8 cellular contexts compared by ENCODE assay signal in the genomic region with DNA sequence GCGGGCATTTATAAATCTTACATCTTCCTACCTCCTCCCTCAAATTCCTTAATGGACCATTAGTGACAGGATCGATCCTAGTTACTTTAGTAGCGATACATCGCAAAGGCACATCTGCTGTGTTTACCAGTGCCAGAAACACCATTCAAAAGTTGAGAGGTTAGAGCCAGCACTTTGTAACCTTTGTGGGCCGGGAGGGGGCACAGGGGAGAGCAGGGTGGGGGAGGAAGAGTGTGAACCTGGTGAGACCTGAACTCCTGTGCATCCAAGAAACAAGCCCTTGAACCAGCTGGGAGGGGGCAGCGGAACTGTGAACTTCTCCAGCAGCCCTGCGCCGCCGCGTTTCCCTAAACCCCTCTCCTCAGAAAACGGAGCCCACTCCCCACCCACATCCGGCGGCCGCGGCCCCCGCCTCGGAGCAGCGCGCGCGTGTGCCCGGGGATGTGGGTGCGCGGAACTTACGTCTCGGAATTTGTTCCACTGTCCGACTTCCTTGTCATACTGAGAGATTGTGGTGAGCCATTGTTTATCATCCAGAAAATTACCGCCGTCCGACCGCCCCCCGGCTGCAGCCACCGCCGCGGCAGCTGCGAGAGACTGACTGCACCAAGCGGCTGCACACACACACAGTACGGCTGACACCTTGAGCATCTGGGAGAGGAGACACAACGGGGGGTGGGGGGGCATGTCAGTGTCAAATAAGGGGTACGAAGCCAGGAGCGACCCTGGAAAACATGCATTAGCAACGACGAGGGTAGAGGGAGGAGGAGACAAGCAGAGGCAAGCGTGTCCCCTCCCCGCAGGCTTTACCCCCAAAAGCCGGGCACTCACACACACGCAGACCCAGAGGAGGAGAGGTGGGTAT. TPM values are rescaled to one million over a fixed set of nuclear protein-coding genes. Genes with fewer than 3 reads are reported as not detected.
DNase-seq lines count a peak whose midpoint lies in the region; ATAC-seq, FAIRE-seq and TF ChIP-seq lines count a peak whose summit lies in the region.

No MANE protein-coding gene starts in this region.

- intact Hi-C loops in kidney (cut with DNase I) = no loop called here

- TF ChIP-seq CTCF in AG10803 (conservative IDR thresholded peaks at IDR 0.05; ENCODE audit: low read length) = no peak
- TF ChIP-seq CTCF in kidney (IDR thresholded peaks at IDR 0.05; ENCODE audit: borderline replicate concordance, extremely low read depth, insufficient read depth) = no peak

- no peaks in the 10 kb centered on the region for H3K9me3 ChIP-seq in endocrine pancreas (ENCODE audit: control insufficient read depth, low read length)
- H3K9me3 ChIP-seq in muscle layer of duodenum (ENCODE audit: control insufficient read depth in 1 of 2, low read length in 2 of 2) = no peaks in the 10 kb centered on the region
- H3K9me3 ChIP-seq in small intestine (ENCODE audit: control insufficient read depth, low read depth) = no peaks in the 10 kb centered on the region
- no peaks in the 10 kb centered on the region for H3K9me3 ChIP-seq in kidney (ENCODE audit: control insufficient read depth in 1 of 2, low read length in 2 of 2)

- ATAC-seq in GM19397 (IDR thresholded peaks at IDR 0.05; ENCODE audit: unreplicated experiment) = peak; percentile 56

- H3K4me1 ChIP-seq in endocrine pancreas (ENCODE audit: control insufficient read depth, insufficient read depth, low read length) (peaks cover 3% of the 10 kb centered on the region), muscle layer of duodenum (ENCODE audit: control insufficient read depth in 1 of 2, insufficient read depth in 2 of 2, low read length in 2 of 2) (peaks cover 0 to 14% of the 10 kb centered on the region in 2 donors), small intestine (ENCODE audit: control insufficient read depth in 2 of 2, insufficient read depth in 1 of 2, low read depth in 1 of 2, low read length in 1 of 2) (no peaks in the 10 kb centered on the region), kidney (ENCODE audit: control insufficient read depth in 1 of 2, insufficient read depth in 1 of 2, low read depth in 1 of 2, low read length in 2 of 2) (no peaks in the 10 kb centered on the region)

- H3K27me3 ChIP-seq in endocrine pancreas (ENCODE audit: control insufficient read depth, insufficient read depth, low read length) (peaks cover 3% of the 10 kb centered on the region), muscle layer of duodenum (ENCODE audit: low read depth, low read length) (peaks cover 5% of the 10 kb centered on the region), small intestine (ENCODE audit: control insufficient read depth in 2 of 2, insufficient read depth in 2 of 2, low read length in 2 of 2) (peaks cover 0 to 8% of the 10 kb centered on the region in 2 donors)

- no peak overlapping the region for H3K27ac ChIP-seq in muscle layer of duodenum (ENCODE audit: low read length)
- H3K27ac ChIP-seq in small intestine (ENCODE audit: low read depth in 1 of 2, low read length in 1 of 2) = no peak overlapping the region
- no peak overlapping the region for H3K27ac ChIP-seq in kidney (ENCODE audit: low read depth in 2 of 2, low read length in 2 of 2)

- H3K9ac ChIP-seq in endocrine pancreas (ENCODE audit: control insufficient read depth, insufficient read depth, low read length) (peak overlapping the region; percentile 44), kidney (ENCODE audit: low read length in 2 of 2) (no peak overlapping the region)

- no peaks in the 10 kb centered on the region for H3K36me3 ChIP-seq in endocrine pancreas (ENCODE audit: control insufficient read depth, insufficient read depth, low read length)
- no peaks in the 10 kb centered on the region for H3K36me3 ChIP-seq in muscle layer of duodenum (ENCODE audit: control insufficient read depth in 1 of 2, insufficient read depth in 2 of 2, low read length in 2 of 2)
- no peaks in the 10 kb centered on the region for H3K36me3 ChIP-seq in small intestine (ENCODE audit: control insufficient read depth in 2 of 2, insufficient read depth in 2 of 2, low read length in 2 of 2)
- H3K36me3 ChIP-seq in kidney (ENCODE audit: control insufficient read depth in 1 of 2, insufficient read depth in 2 of 2, low read length in 2 of 2) = no peaks in the 10 kb centered on the region

- H3K4me3 ChIP-seq in AG10803 (ENCODE audit: low read length) = peak overlapping the region; percentile 9
- peak overlapping the region; percentile 72 for H3K4me3 ChIP-seq in endocrine pancreas (ENCODE audit: control insufficient read depth, insufficient read depth, low read length)
- peak overlapping the region; percentile 42 to 70 for H3K4me3 ChIP-seq in muscle layer of duodenum (ENCODE audit: low read depth in 1 of 2, low read length in 2 of 2)
- H3K4me3 ChIP-seq in small intestine (ENCODE audit: low read depth in 1 of 2, low read length in 2 of 2) = peak overlapping the region in 1 of 2 donors; percentile 7
- peak overlapping the region in 1 of 2 donors; percentile 32 for H3K4me3 ChIP-seq in kidney (ENCODE audit: low read length in 2 of 2)

- 2 to 6% (median 4%) methylated on average over 44 to 47 of the region's 47 CpGs for WGBS in small intestine, 3 donors

- FAIRE-seq in small intestine (lab: Jason Lieb, UNC) (no peak), kidney (lab: Jason Lieb, UNC) (no peak)

- DNase-seq in AG10803 (ENCODE audit: low read depth) = no peak
- DNase-seq in NCI-H446 (lab: John Stamatoyannopoulos, UW) = peak; percentile 62 to 67
- DNase-seq in T1000 (lab: John Stamatoyannopoulos, UW) = no peak
- no peak for DNase-seq in small intestine
- DNase-seq in kidney = no peak

RNA-seq across cellular contexts. Expression of a gene that starts 0.5 kb away (rescaled TPM):
- 1 to 10 TPM in 1 of 3 donors, not detected in 2; 8.6 TPM for polyA plus RNA-seq in small intestine
- 0.25 TPM for total RNA-seq in kidney
- polyA plus RNA-seq in kidney (ENCODE audit: insufficient read depth, low read depth, low replicate concordance) = 0.84 TPM

Comparison
In these comparisons a context has a peak if more than half of its experiments do, and no peak if none do; other contexts are left out.
1. DNase-seq: peak in NCI-H446 (2 of 2); none in AG10803 (single experiment), T1000 (single experiment), small intestine (single experiment) and kidney (single experiment).